ENCODE assay signal across 16 cellular contexts in the genomic region with DNA sequence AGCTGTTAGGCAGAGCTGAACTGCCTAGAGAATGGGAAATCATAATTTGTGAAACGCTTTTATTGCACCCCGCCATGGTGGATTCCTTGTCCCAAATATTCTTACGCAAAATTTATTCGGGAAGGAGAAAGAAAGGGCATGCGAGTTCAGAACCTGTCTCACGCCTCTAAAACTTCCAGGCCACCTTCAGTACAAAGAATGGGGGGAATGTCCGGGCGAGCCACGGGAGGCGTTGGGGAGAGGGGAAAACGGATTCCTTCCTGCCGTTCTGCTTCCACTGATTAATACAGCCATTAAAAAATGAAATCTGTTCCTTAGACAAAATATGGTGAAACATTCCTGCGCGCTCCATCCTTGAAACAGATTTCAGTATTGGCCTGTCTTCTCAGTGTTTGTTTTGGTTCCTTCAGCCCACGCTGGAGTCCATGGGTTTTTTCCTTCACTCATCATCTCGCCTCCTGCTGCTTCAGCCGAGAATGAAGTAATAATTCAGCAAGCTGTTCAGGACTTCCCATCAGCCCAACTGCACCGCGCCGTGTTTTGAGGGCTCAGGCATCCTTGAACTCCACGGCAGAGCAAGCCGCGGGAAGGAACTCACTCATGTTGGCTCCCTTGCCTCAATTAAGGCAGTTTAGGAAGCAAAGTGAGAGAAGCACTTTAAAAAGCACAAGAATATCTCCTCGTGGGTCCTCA. TPM values are rescaled to one million over a fixed set of nuclear protein-coding genes. Genes with fewer than 3 reads are reported as not detected.
DNase-seq lines count a peak whose midpoint lies in the region; ATAC-seq and TF ChIP-seq lines count a peak whose summit lies in the region.
"Had no signal": no experiment of that assay in that cellular context is flagged by ENCODE, and none has a peak within 500 bp of the region (broad histone marks: within the 10 kb centered on the region; RNA-seq: fewer than 3 reads in every experiment).

No MANE protein-coding gene starts in this region.

- H3K9me3 Mint-ChIP-seq in HFFc6, result no peaks in the 10 kb centered on the region
- H3K9me3 Mint-ChIP-seq: activated T-helper 2 cell treated with anti-CD3 and anti-CD28 coated beads, Interferon-gamma antibody, Interleukin-2, Interleukin-4, amounts not matched to agents 10 μg/mL and 5 μg/mL and 100 μg/mL, durations not matched to agents 14 hours and 24 hours and 36 hours had no signal

- H3K4me1 Mint-ChIP-seq in HFFc6 (ENCODE audit: low read depth), result peaks cover 28% of the 10 kb centered on the region

- no peaks in the 10 kb centered on the region for H3K79me1 ChIP-seq in mesenchymal stem cell (replicated peaks; ENCODE audit: low read length, poor library complexity, severe bottlenecking)

- ATAC-seq in HG03039 (IDR thresholded peaks at IDR 0.05; ENCODE audit: unreplicated experiment) (no peak), HG03469 (IDR thresholded peaks at IDR 0.05; ENCODE audit: unreplicated experiment) (no peak), GM21447 (IDR thresholded peaks at IDR 0.05; ENCODE audit: unreplicated experiment) (no peak)
- ATAC-seq: activated CD4-positive, CD25-positive, alpha-beta regulatory T cell treated with anti-CD3 and anti-CD28 coated beads, Interleukin-2, amount 50 U/mL, for 24 hours had no signal

- no peak for TF ChIP-seq CTCF in HFFc6 (IDR thresholded peaks at IDR 0.05)

- H3K4ac ChIP-seq in mesenchymal stem cell (ENCODE audit: low read depth in 1 of 2, low read length in 2 of 2), result no peak overlapping the region

- H3K9ac ChIP-seq in mesenchymal stem cell (ENCODE audit: low read length), result peak overlapping the region; percentile 71
- no peak overlapping the region for H3K9ac ChIP-seq in stomach smooth muscle (ENCODE audit: low read length in 2 of 2)
- H3K9ac ChIP-seq: KMS-11 had no signal

- no peaks in the 10 kb centered on the region for H3K36me3 Mint-ChIP-seq in HFFc6 (ENCODE audit: low read depth)

- no peak overlapping the region for H3K18ac ChIP-seq in mesenchymal stem cell (ENCODE audit: low read depth in 1 of 2, low read length in 2 of 2)

- H3K27ac Mint-ChIP-seq in HFFc6, result peak overlapping the region; percentile 36; the same call in 1 of the 2 replicates
- H3K27ac Mint-ChIP-seq: activated T-helper 2 cell treated with anti-CD3 and anti-CD28 coated beads, Interferon-gamma antibody, Interleukin-2, Interleukin-4, amounts not matched to agents 10 μg/mL and 5 μg/mL and 100 μg/mL, durations not matched to agents 14 hours and 24 hours and 36 hours had no signal

- peak overlapping the region in 1 of 2 experiments; percentile 67 for H3K4me3 ChIP-seq in mesenchymal stem cell (ENCODE audit: insufficient read depth in 1 of 2, low read depth in 1 of 2, low read length in 2 of 2)
- H3K4me3 ChIP-seq in stomach smooth muscle (ENCODE audit: low read length in 2 of 2), result peak overlapping the region in 1 of 2 donors; percentile 40
- H3K4me3 ChIP-seq: mucosa of descending colon had no signal

- no peak overlapping the region for H2BK15ac ChIP-seq in mesenchymal stem cell (ENCODE audit: low read depth, poor library complexity, severe bottlenecking)

- no peak overlapping the region for H3K14ac ChIP-seq in mesenchymal stem cell (ENCODE audit: low read length in 2 of 2)

- peak overlapping the region; percentile 87 for H3K4me3 Mint-ChIP-seq in HFFc6

- H3K27ac ChIP-seq in mesenchymal stem cell (ENCODE audit: low read length, poor library complexity, severe bottlenecking) (peak overlapping the region; percentile 33), stomach smooth muscle (ENCODE audit: low read length) (peak overlapping the region; percentile 18)
- H3K27ac ChIP-seq: KMS-11 had no signal

- H4K91ac ChIP-seq in mesenchymal stem cell (ENCODE audit: low read length), result no peak overlapping the region

- H3K27me3 ChIP-seq in mesenchymal stem cell (ENCODE audit: control insufficient read depth in 1 of 2, insufficient read depth in 1 of 2, low read length in 2 of 2) (no peaks in the 10 kb centered on the region), stomach smooth muscle (ENCODE audit: control insufficient read depth in 1 of 2, insufficient read depth in 2 of 2, low read length in 2 of 2) (peaks cover 2 to 10% of the 10 kb centered on the region in 2 donors)

- H2AFZ ChIP-seq in mesenchymal stem cell (ENCODE audit: low read depth, low read length), result no peak overlapping the region

- no peak overlapping the region for H3K23ac ChIP-seq in mesenchymal stem cell (ENCODE audit: low read length in 2 of 2)

- H3K9me3 ChIP-seq in mesenchymal stem cell (ENCODE audit: control insufficient read depth, low read length), result no peaks in the 10 kb centered on the region
- H3K9me3 ChIP-seq in stomach smooth muscle (ENCODE audit: control insufficient read depth in 2 of 2, low read length in 2 of 2), result no peaks in the 10 kb centered on the region
- H3K9me3 ChIP-seq: mucosa of descending colon had no signal

- peak overlapping the region; percentile 31 for H3K4me2 ChIP-seq in mesenchymal stem cell (ENCODE audit: low read length, poor library complexity, severe bottlenecking)
- H3K4me2 ChIP-seq: KMS-11 had no signal

- H2AK5ac ChIP-seq in mesenchymal stem cell (ENCODE audit: low read length, severe bottlenecking), result no peak overlapping the region

- H3K36me3 ChIP-seq in mesenchymal stem cell (ENCODE audit: control insufficient read depth in 1 of 2, insufficient read depth in 2 of 2, low read depth in 1 of 2, low read length in 2 of 2) (no peaks in the 10 kb centered on the region), stomach smooth muscle (ENCODE audit: control insufficient read depth in 2 of 2, insufficient read depth in 2 of 2, low read length in 2 of 2) (no peaks in the 10 kb centered on the region)

- H2BK5ac ChIP-seq in mesenchymal stem cell (ENCODE audit: low read depth, low read length, poor library complexity, severe bottlenecking), result no peak overlapping the region

- H3K4me1 ChIP-seq in mesenchymal stem cell (ENCODE audit: control insufficient read depth, insufficient read depth, low read depth, low read length) (peaks cover 6% of the 10 kb centered on the region), stomach smooth muscle (ENCODE audit: control insufficient read depth, insufficient read depth, low read length) (peaks cover 10% of the 10 kb centered on the region)

- peaks cover 4% of the 10 kb centered on the region for H3K27me3 Mint-ChIP-seq in HFFc6 (ENCODE audit: insufficient read depth)

- 81% methylated on average over 24 of the region's 24 CpGs for WGBS in mesenchymal stem cell

- no peak for DNase-seq in HFFc6
- peak; percentile 59 for DNase-seq in cerebellum (ENCODE audit: low spot score)
- DNase-seq in mesenchymal stem cell, result no peak
- no peak for DNase-seq in activated T-cell treated with anti-CD3 and anti-CD28 coated beads, Interleukin-2, amount 50 U/mL, for 1 hour
- DNase-seq: hippocampal formation; mucosa of descending colon; NCI-H2171 treated with DMSO at 0.1 percent for 48 hours; SHP77 treated with DMSO at 0.1 percent for 48 hours; stimulated activated CD4-positive, alpha-beta T cell treated with anti-CD3 and anti-CD28 coated beads, Interleukin-1b, Interleukin-23, amount 100 ng/mL, for 48 hours had no signal

- H4K8ac ChIP-seq in mesenchymal stem cell (ENCODE audit: low read length), result no peak overlapping the region

- H2BK120ac ChIP-seq in mesenchymal stem cell (ENCODE audit: low read depth, low read length), result no peak overlapping the region

- H2BK12ac ChIP-seq in mesenchymal stem cell (ENCODE audit: low read length in 2 of 2), result no peak overlapping the region

RNA-seq across cellular contexts. Expression of gene CDKN3, which starts 47.7 kb away (rescaled TPM):
- 100 to 1,000 TPM in 1 of 6 experiments, 10 to 100 TPM in 5; 33.3 to 106 (median 91.8) TPM for total RNA-seq in HFFc6 (2021; fragmentation: NEBNext Ultra II Directional; extraction: Animal tissue kit (Norgen Biotek cat#: 25700))
- total RNA-seq in cerebellum, result 11.3 TPM
- 12.2 TPM for polyA plus RNA-seq in mesenchymal stem cell (2013, experiment 1 of 2)
- polyA plus RNA-seq in mesenchymal stem cell (2013, experiment 2 of 2), result 14.2 TPM
